6 cellular contexts compared by ENCODE assay signal in the genomic region with DNA sequence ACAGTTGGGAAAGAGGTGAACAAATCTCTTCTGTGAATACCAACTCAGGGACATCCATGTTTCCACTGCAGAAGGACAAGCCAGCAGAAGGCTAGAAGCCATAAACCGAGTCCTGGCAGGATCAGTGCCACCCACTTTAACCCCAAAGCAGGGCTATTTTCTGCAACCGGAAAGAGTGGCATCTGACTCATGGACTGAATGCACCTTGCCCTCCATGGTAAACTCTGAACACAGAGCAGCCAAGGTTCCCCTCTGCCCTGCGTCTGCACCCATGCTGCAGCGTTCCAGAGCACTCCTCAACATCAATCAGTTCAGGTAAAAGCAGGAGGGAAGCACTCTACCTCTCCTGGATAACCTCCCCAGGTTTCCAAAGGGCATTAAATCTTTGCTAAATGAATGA. TPM values are rescaled to one million over a fixed set of nuclear protein-coding genes. Genes with fewer than 3 reads are reported as not detected.
A peak's percentile ranks its signal among the peaks of the same experiment; 100 is the strongest.
DNase-seq lines count a peak whose midpoint lies in the region; ATAC-seq and TF ChIP-seq lines count a peak whose summit lies in the region.

No MANE protein-coding gene starts in this region.

- H3K36me3 ChIP-seq in CD8-positive, alpha-beta T cell (ENCODE audit: insufficient read depth, low read length), result no peaks in the 10 kb centered on the region
- peaks cover 15% of the 10 kb centered on the region for H3K36me3 ChIP-seq in SU-DHL-6 (ENCODE audit: low read length)

- peaks cover 34% of the 10 kb centered on the region for H3K79me2 ChIP-seq in SU-DHL-6 (ENCODE audit: insufficient read depth, low read length)

- no peaks in the 10 kb centered on the region for H3K9me2 ChIP-seq in SU-DHL-6 (replicated peaks; ENCODE audit: insufficient read depth, low read length)

- no peak for TF ChIP-seq CTCF in CD8-positive, alpha-beta T cell (IDR thresholded peaks at IDR 0.05)
- no peak for TF ChIP-seq CTCF in SU-DHL-6 (IDR thresholded peaks at IDR 0.05; ENCODE audit: insufficient read depth, low read length, poor library complexity, severe bottlenecking)
- TF ChIP-seq CTCF in fibroblast of pulmonary artery (IDR thresholded peaks at IDR 0.05; ENCODE audit: low read length, missing control alignments), result no peak

- peak overlapping the region; percentile 94 for H3K4me2 ChIP-seq in SU-DHL-6 (ENCODE audit: low read depth, low read length, poor library complexity, severe bottlenecking)

- POLR2A ChIA-PET in CD8-positive, alpha-beta T cell (lab: Charles Lee), result no interaction called here

- DNase-seq in CD8-positive, alpha-beta T cell, result peak in 4 of 7 experiments; percentile 5 to 51 (median 18)
- DNase-seq in fibroblast of pulmonary artery (ENCODE audit: low read depth) (no peak), kidney glomerular epithelial cell (lab: John Stamatoyannopoulos, UW) (no peak), NCI-H774 (lab: John Stamatoyannopoulos, UW) (no peak)
- DNase-seq in stimulated activated naive B cell treated with anti-CD40 and anti-IgM and Interleukin-4, amounts not matched to agents 10 μg/mL and 1 μg/mL and 100 μg/mL, for 72 hours, result no peak

- peaks cover 43% of the 10 kb centered on the region for H3K4me1 Mint-ChIP-seq in CD8-positive, alpha-beta T cell (ENCODE audit: low read depth)
- H3K4me1 Mint-ChIP-seq in stimulated activated naive B cell treated with anti-CD40 and anti-IgM and Interleukin-4, amounts not matched to agents 10 μg/mL and 1 μg/mL and 100 μg/mL, for 72 hours, result peaks cover 16 to 41% of the 10 kb centered on the region in 2 donors

- peak overlapping the region; percentile 94 for H3K4me3 Mint-ChIP-seq in CD8-positive, alpha-beta T cell
- peak overlapping the region; percentile 94 to 99 for H3K4me3 Mint-ChIP-seq in stimulated activated naive B cell treated with anti-CD40 and anti-IgM and Interleukin-4, amounts not matched to agents 10 μg/mL and 1 μg/mL and 100 μg/mL, for 72 hours

- no peaks in the 10 kb centered on the region for H3K27me3 Mint-ChIP-seq in CD8-positive, alpha-beta T cell (ENCODE audit: low read depth)
- H3K27me3 Mint-ChIP-seq in stimulated activated naive B cell treated with anti-CD40 and anti-IgM and Interleukin-4, amounts not matched to agents 10 μg/mL and 1 μg/mL and 100 μg/mL, for 72 hours, result no peaks in the 10 kb centered on the region

- H4K20me1 ChIP-seq in SU-DHL-6 (ENCODE audit: low read depth, low read length), result peaks cover 8% of the 10 kb centered on the region; the same call in 1 of the 2 replicates

- intact Hi-C loops in CD8-positive, alpha-beta T cell (cut with DNase I, micrococcal nuclease), result loop anchor here (1.0 to 10.0 kb wide), 10 partner anchors 16 to 690 kb away; a partner anchor contains a TSS

- no peaks in the 10 kb centered on the region for H3F3A ChIP-seq in SU-DHL-6 (ENCODE audit: insufficient read depth)

- no peak for ATAC-seq in CD8-positive, alpha-beta T cell
- ATAC-seq in stimulated activated naive B cell treated with anti-CD40 and anti-IgM and Interleukin-4, amounts not matched to agents 10 μg/mL and 1 μg/mL and 100 μg/mL, for 72 hours (replicated peaks), result peak in 1 of 2 donors; percentile 14

- H2AFZ ChIP-seq in SU-DHL-6 (ENCODE audit: low read depth, low read length, severe bottlenecking), result peak overlapping the region; percentile 76

- H3K9me3 ChIP-seq in CD8-positive, alpha-beta T cell (ENCODE audit: low read length), result no peaks in the 10 kb centered on the region
- no peaks in the 10 kb centered on the region for H3K9me3 ChIP-seq in SU-DHL-6 (ENCODE audit: insufficient read depth, low read length)

- H3K27ac ChIP-seq in CD8-positive, alpha-beta T cell (ENCODE audit: low read depth, low read length), result peak overlapping the region; percentile 98
- peak overlapping the region; percentile 68; the same call in 1 of the 2 replicates for H3K27ac ChIP-seq in SU-DHL-6 (ENCODE audit: low read depth, low read length)

- no peaks in the 10 kb centered on the region for H3K27me3 ChIP-seq in CD8-positive, alpha-beta T cell (ENCODE audit: insufficient read depth, low read length)
- no peaks in the 10 kb centered on the region for H3K27me3 ChIP-seq in SU-DHL-6 (ENCODE audit: low read length)

- peak overlapping the region; percentile 81 for H3K9ac ChIP-seq in SU-DHL-6 (ENCODE audit: low read length)

- peak overlapping the region; percentile 86 for H3K4me3 ChIP-seq in CD8-positive, alpha-beta T cell (ENCODE audit: low read depth, low read length)
- H3K4me3 ChIP-seq in SU-DHL-6 (ENCODE audit: insufficient read depth, low read length, poor library complexity, severe bottlenecking) (peak overlapping the region; percentile 68), fibroblast of pulmonary artery (replicated peaks; ENCODE audit: low read depth, low read length) (peak overlapping the region; percentile 95)

- CTCF ChIA-PET in CD8-positive, alpha-beta T cell (lab: Charles Lee), result no interaction called here

- H3K4me1 ChIP-seq in CD8-positive, alpha-beta T cell (ENCODE audit: insufficient read depth, low read length), result peaks cover 35% of the 10 kb centered on the region

- H3K27ac Mint-ChIP-seq in CD8-positive, alpha-beta T cell, result peak overlapping the region; percentile 98
- peak overlapping the region; percentile 99 for H3K27ac Mint-ChIP-seq in stimulated activated naive B cell treated with anti-CD40 and anti-IgM and Interleukin-4, amounts not matched to agents 10 μg/mL and 1 μg/mL and 100 μg/mL, for 72 hours

- H3K36me3 Mint-ChIP-seq in CD8-positive, alpha-beta T cell, result peaks cover 22% of the 10 kb centered on the region
- peaks cover 13 to 27% of the 10 kb centered on the region in 2 donors for H3K36me3 Mint-ChIP-seq in stimulated activated naive B cell treated with anti-CD40 and anti-IgM and Interleukin-4, amounts not matched to agents 10 μg/mL and 1 μg/mL and 100 μg/mL, for 72 hours

- H3K9me3 Mint-ChIP-seq in CD8-positive, alpha-beta T cell, result no peaks in the 10 kb centered on the region
- H3K9me3 Mint-ChIP-seq in stimulated activated naive B cell treated with anti-CD40 and anti-IgM and Interleukin-4, amounts not matched to agents 10 μg/mL and 1 μg/mL and 100 μg/mL, for 72 hours, result no peaks in the 10 kb centered on the region

RNA-seq across cellular contexts. Expression of a gene that starts 0.8 kb away (rescaled TPM):
- total RNA-seq in CD8-positive, alpha-beta T cell, result 10 to 100 TPM; 57.8 to 62.0 TPM

RNA-seq across cellular contexts. Expression of a gene that starts 15.3 kb away (rescaled TPM):
- total RNA-seq in CD8-positive, alpha-beta T cell, result 1 to 10 TPM in 1 of 2 experiments, under 1 TPM in 1; 0.28 to 1.1 TPM

RNA-seq across cellular contexts. Expression of a gene that starts 30.6 kb away (rescaled TPM):
- total RNA-seq in CD8-positive, alpha-beta T cell, result 1 to 10 TPM; 4.4 to 7.1 TPM

RNA-seq across cellular contexts. Expression of a gene that starts 30.9 kb away (rescaled TPM):
- 100 to 1,000 TPM; 251 to 268 TPM for total RNA-seq in CD8-positive, alpha-beta T cell

Comparison
In these comparisons a context has a peak if more than half of its experiments do, and no peak if none do; other contexts are left out.
1. DNase-seq: peak in CD8-positive, alpha-beta T cell (4 of 7); none in fibroblast of pulmonary artery (single experiment), stimulated activated naive B cell treated with anti-CD40 and anti-IgM and Interleukin-4, amounts not matched to agents 10 μg/mL and 1 μg/mL and 100 μg/mL, for 72 hours (single experiment), kidney glomerular epithelial cell (single experiment) and NCI-H774 (single experiment).
2. Peak in every context shown above with its lines, with median percentiles within 50 percentile points of each other: H3K4me3 ChIP-seq.